Comparison of ENCODE assay signal across 1 cellular context in genomic region chr1:225923381-225923691, GRCh38.
TF ChIP-seq lines count a peak whose summit lies in the region.

No MANE protein-coding gene starts in this region.

TF ChIP-seq in HCT116, 20 proteins besides CTCF, POLR2A, EP300 and RAD21 (continued from another document):
- no peak for TF ChIP-seq REST (IDR thresholded peaks at IDR 0.05; ENCODE audit: low read depth)
- no peak for TF ChIP-seq JUND (IDR thresholded peaks at IDR 0.05)
- TF ChIP-seq ZBTB33 (IDR thresholded peaks at IDR 0.05; ENCODE audit: extremely low read depth, insufficient replicate concordance, low read length), result no peak
- TF ChIP-seq ZNF274 (IDR thresholded peaks at IDR 0.05; ENCODE audit: low read depth, low read length), result no peak
- no peak for TF ChIP-seq ELF1 (IDR thresholded peaks at IDR 0.05; ENCODE audit: borderline replicate concordance, low read depth)
- TF ChIP-seq EGR1 (IDR thresholded peaks at IDR 0.05; ENCODE audit: low read depth), result no peak
- no peak for TF ChIP-seq CBX3 (IDR thresholded peaks at IDR 0.05; ENCODE audit: low read depth)
- no peak for TF ChIP-seq FOSL1 (IDR thresholded peaks at IDR 0.05; ENCODE audit: low read depth)
- no peak for TF ChIP-seq EZH2 (IDR thresholded peaks at IDR 0.05)
- no peak for TF ChIP-seq POLR2AphosphoS5 (IDR thresholded peaks at IDR 0.05; ENCODE audit: low read depth, low read length)
- no peak for TF ChIP-seq ZFX (IDR thresholded peaks at IDR 0.05)
- no peak for TF ChIP-seq MAX (IDR thresholded peaks at IDR 0.05)
- TF ChIP-seq SP1 (IDR thresholded peaks at IDR 0.05; ENCODE audit: low read depth), result no peak
